In genomic region chr3:169305460-169305859, GRCh38 we compare ENCODE assay signal across 17 cellular contexts.
DNase-seq lines count a peak whose midpoint lies in the region; ATAC-seq, FAIRE-seq and TF ChIP-seq lines count a peak whose summit lies in the region.
"Had no signal": no experiment of that assay in that cellular context is flagged by ENCODE, and none has a peak within 500 bp of the region (broad histone marks: within the 10 kb centered on the region; RNA-seq: fewer than 3 reads in every experiment).

No MANE protein-coding gene starts in this region.

- WGBS in pancreas, 2 donors, result 20 to 22% methylated on average over 2 of the region's 2 CpGs

- H3K9me3 ChIP-seq in pancreas, result no peaks in the 10 kb centered on the region
- H3K9me3 ChIP-seq: A549, SJCRH30 had no signal

- H3K4me1 ChIP-seq in pancreas, result peaks cover 13 to 45% (median 14%) of the 10 kb centered on the region in 3 donors
- H3K4me1 ChIP-seq: A549 had no signal

- H3K27ac ChIP-seq in pancreas, result peak overlapping the region in 2 of 4 donors; percentile 37 to 42
- H3K27ac ChIP-seq: A549, C4-2B, HL-60, SJCRH30 had no signal

- intact Hi-C loops in pancreas (cut with DNase I), result no loop called here

- FAIRE-seq in pancreas (lab: Jason Lieb, UNC), result peak; percentile 49
- FAIRE-seq: A549 had no signal

- no peaks in the 10 kb centered on the region for H3K36me3 ChIP-seq in pancreas
- H3K36me3 ChIP-seq: SJCRH30 had no signal

- no peak for TF ChIP-seq CTCF in pancreas (IDR thresholded peaks at IDR 0.05)

- ATAC-seq in esophagus mucosa (peak; percentile 84), pancreas (peak; percentile 81 to 95 (median 86)), GM19023 (IDR thresholded peaks at IDR 0.05; ENCODE audit: unreplicated experiment) (no peak), GM21717 (IDR thresholded peaks at IDR 0.05; ENCODE audit: unreplicated experiment) (no peak)
- ATAC-seq: A549 had no signal

- peak; percentile 79 for DNase-seq in NCI-H2107 treated with DMSO at 0.1 percent for 48 hours (lab: John Stamatoyannopoulos, UW; ENCODE audit: unreplicated experiment)
- no peak for DNase-seq in NCI-H2107 (lab: John Stamatoyannopoulos, UW)
- DNase-seq in LoVo (ENCODE audit: low spot score), result peak; percentile 50
- DNase-seq in pancreas, result peak in 5 of 6 donors; percentile 37 to 69 (median 52)
- DNase-seq in cerebellar nuclear complex (lab: John Stamatoyannopoulos, UW), result no peak
- DNase-seq: HCEC 1CT, KBM-7, NCI-H1092, NCI-H2029 treated with DMSO at 0.1 percent for 48 hours, SJCRH30, SW 1271 had no signal

- H3K27me3 ChIP-seq in pancreas, result no peaks in the 10 kb centered on the region
- H3K27me3 ChIP-seq: SJCRH30 had no signal

- no peak overlapping the region for H3K4me3 ChIP-seq in pancreas
- H3K4me3 ChIP-seq: A549, SJCRH30 had no signal

Comparison
In these comparisons a context has a peak if more than half of its experiments do, and no peak if none do; other contexts are left out.
1. DNase-seq: peak in NCI-H2107 treated with DMSO at 0.1 percent for 48 hours (single experiment), LoVo (single experiment) and pancreas (5 of 6); none in NCI-H2107 (single experiment) and cerebellar nuclear complex (0 of 2).
2. ATAC-seq: peak in esophagus mucosa (single experiment) and pancreas (4 of 4); none in GM19023 (single experiment) and GM21717 (single experiment).